In the genomic region with DNA sequence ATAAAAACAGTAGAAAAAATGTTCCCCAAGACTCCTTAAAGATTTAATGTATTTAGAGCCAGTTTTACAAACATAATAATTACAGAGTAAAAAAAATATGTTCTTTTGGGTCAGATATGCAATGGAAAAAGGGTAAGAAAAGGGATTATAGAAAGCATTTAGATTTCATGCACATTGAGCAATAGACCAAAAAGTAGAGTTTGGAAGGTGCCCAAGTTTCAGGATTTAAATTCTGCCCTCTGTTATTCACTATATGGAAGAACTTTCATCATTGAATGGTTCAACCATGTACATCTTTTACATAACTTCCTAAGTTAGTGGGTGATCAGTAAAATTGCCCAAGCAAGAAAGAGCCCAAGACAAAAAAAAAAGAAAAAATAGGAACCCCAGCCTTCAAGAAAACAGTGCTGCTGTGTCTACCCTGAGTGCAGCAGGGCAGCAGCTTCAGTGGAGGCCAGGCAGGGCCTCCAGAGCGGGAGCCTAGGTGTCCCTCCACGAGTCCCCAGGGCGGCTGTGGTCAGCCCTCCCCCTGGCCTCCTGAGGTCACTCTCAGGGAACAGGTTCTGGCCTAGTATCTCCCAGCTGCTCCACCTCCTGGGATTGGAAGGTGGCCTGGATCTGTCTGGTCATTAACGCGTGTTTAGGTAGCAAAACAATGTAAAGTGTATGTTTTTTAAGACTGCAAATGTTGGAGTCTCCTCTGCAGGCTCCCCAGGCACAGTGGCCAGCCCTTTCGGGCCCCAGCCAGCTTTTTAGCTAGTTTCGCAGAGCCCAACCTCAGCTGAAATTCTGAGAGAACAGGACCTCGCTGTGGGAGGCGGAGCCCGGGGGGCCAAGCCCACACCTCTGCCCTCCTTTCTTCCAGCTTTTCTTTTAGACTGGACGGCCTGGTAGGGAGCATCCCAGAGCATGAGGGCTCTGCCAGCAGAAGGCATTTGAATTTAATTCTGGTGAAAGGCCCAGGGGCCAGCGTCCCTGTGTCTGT, we compare ENCODE assay signal across 17 cellular contexts.
"Had no signal": no experiment of that assay in that cellular context is flagged by ENCODE, and none has a peak within 500 bp of the region (broad histone marks: within the 10 kb centered on the region; RNA-seq: fewer than 3 reads in every experiment).

No MANE protein-coding gene starts in this region.

- H3K36me3 Mint-ChIP-seq: immature natural killer cell, natural killer cell had no signal

- H3K4me3 ChIP-seq: cardiac muscle cell, colonic mucosa, mucosa of descending colon, prostate gland had no signal

- H3K4me3 Mint-ChIP-seq: activated naive CD8-positive, alpha-beta T cell treated with anti-CD3 and anti-CD28 coated beads, Interleukin-2, amount 50 U/mL, for 24 hours; activated T-helper 1 cell treated with anti-CD3 and anti-CD28 coated beads, Interleukin-12 subunit alpha, Interleukin-12 subunit beta, Interleukin-2, Interleukin-4 antibody, amounts not matched to agents 30 ng/mL and 10 ng/mL and 1 ng/mL, durations not matched to agents 14 hours and 24 hours and 36 hours; immature natural killer cell; natural killer cell had no signal

- H3K4me1 Mint-ChIP-seq: natural killer cell had no signal

- H3K27ac Mint-ChIP-seq: activated naive CD8-positive, alpha-beta T cell treated with anti-CD3 and anti-CD28 coated beads, Interleukin-2, amount 50 U/mL, for 24 hours; activated T-helper 1 cell treated with anti-CD3 and anti-CD28 coated beads, Interleukin-12 subunit alpha, Interleukin-12 subunit beta, Interleukin-2, Interleukin-4 antibody, amounts not matched to agents 30 ng/mL and 10 ng/mL and 1 ng/mL, durations not matched to agents 14 hours and 24 hours and 36 hours; natural killer cell had no signal

- H3K9me3 Mint-ChIP-seq: activated naive CD8-positive, alpha-beta T cell treated with anti-CD3 and anti-CD28 coated beads, Interleukin-2, amount 50 U/mL, for 24 hours; activated T-helper 1 cell treated with anti-CD3 and anti-CD28 coated beads, Interleukin-12 subunit alpha, Interleukin-12 subunit beta, Interleukin-2, Interleukin-4 antibody, amounts not matched to agents 30 ng/mL and 10 ng/mL and 1 ng/mL, durations not matched to agents 14 hours and 24 hours and 36 hours; immature natural killer cell; natural killer cell had no signal

- DNase-seq: activated CD4-positive, alpha-beta T cell treated with anti-CD3 and anti-CD28 coated beads for 4 hours; activated naive CD4-positive, alpha-beta T cell treated with Interleukin-2 at 50 U/mL for 16 hours; activated naive CD8-positive, alpha-beta T cell treated with anti-CD3 and anti-CD28 coated beads, Interleukin-2, amount 50 U/mL, for 24 hours; colonic mucosa; effector CD8-positive, alpha-beta T cell; hypothalamus; immature natural killer cell; left colon; natural killer cell; stimulated activated CD4-positive, alpha-beta T cell treated with anti-CD3 and anti-CD28 coated beads, Interleukin-2, amount 100 ng/mL, for 48 hours; stimulated activated naive CD4-positive, alpha-beta T cell treated with Interleukin-2 at 50 U/mL for 16 hours; T-helper 9 cell; trophoblast cell had no signal

- ATAC-seq: activated naive CD8-positive, alpha-beta T cell treated with anti-CD3 and anti-CD28 coated beads, Interleukin-2, amount 50 U/mL, for 24 hours; left colon; mucosa of descending colon; natural killer cell had no signal
